In the genomic region with DNA sequence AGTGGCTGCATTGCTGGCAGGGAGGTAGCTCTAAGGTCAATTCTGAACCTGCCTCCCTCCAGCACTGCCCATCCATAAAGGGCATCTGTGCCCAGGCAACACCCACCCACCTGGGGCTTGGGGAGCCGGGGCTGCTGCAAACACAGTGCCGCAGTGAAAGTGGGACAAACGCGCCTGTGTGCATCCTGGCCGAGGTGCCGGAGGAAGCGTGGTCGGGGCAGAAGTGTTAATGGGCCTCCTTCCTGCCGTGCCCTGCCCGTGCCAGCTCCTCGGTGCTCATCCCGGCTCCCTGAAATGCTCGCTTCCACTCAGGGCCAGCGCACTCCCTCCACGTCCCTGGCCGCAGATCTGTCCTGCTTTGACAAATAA, we compare ENCODE assay signal across 1 cellular context.
TF ChIP-seq lines count a peak whose summit lies in the region.

No MANE protein-coding gene starts in this region.

TF ChIP-seq in H1, 55 proteins besides CTCF, POLR2A, EP300 and RAD21:
- no peak for TF ChIP-seq BCL11A (IDR thresholded peaks at IDR 0.05; ENCODE audit: low read depth in 2 of 2, low read length in 2 of 2)
- TF ChIP-seq CHD2 (IDR thresholded peaks at IDR 0.05; ENCODE audit: low read length) = no peak
- TF ChIP-seq POU5F1 (IDR thresholded peaks at IDR 0.05; ENCODE audit: low read depth, low read length) = no peak
